Comparison of ENCODE assay signal across 33 cellular contexts in the genomic region with DNA sequence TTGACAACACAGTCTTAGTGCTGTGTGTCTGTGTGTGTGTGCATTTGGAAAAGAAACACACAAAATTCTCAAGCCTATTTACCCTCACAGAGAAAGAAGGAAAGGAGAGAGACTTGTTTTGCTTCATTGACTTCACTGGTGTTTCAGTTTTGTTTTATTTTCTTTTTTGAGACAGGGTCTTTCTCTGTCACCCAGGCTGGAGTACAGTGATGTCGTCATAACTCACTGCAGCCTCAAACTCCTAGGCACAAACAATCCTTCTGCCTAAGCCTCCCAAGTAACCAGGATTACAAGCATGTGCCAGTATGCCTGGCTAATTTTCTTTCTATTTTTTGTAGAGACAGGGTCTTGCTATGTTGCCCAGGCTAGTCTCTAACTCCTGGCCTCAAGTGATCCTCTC.
"Had no signal": no experiment of that assay in that cellular context is flagged by ENCODE, and none has a peak within 500 bp of the region (broad histone marks: within the 10 kb centered on the region; RNA-seq: fewer than 3 reads in every experiment).

No MANE protein-coding gene starts in this region.

- H3K4me2 ChIP-seq: KMS-11 had no signal

- H3K27me3 ChIP-seq: MG63 had no signal

- H3K9me3 ChIP-seq: MG63 had no signal

- H3K27ac ChIP-seq: KMS-11 had no signal

- H3K4me3 ChIP-seq: MG63 had no signal

- DNase-seq: Karpas-422, Kasumi-1, MG63, MM.1S, MV-4-11, NCI-H1048, NCI-H1092, NCI-H1092 treated with DMSO at 0.1 percent for 48 hours, NCI-H1105, NCI-H1105 treated with DMSO at 0.1 percent for 48 hours, NCI-H1417 treated with DMSO at 0.1 percent for 48 hours, NCI-H1436, NCI-H1436 treated with DMSO at 0.1 percent for 48 hours, NCI-H146, NCI-H1694, NCI-H1694 treated with DMSO at 0.1 percent for 48 hours, NCI-H187, NCI-H187 treated with DMSO at 0.1 percent for 48 hours, NCI-H1930, NCI-H2029, NCI-H2029 treated with DMSO at 0.1 percent for 48 hours, NCI-H2081, NCI-H2081 treated with DMSO at 0.1 percent for 48 hours, NCI-H2107, NCI-H2171, NCI-H2171 treated with DMSO at 0.1 percent for 48 hours, NCI-H2227 treated with DMSO at 0.1 percent for 48 hours, NCI-H226, NCI-H345, NCI-H446, NCI-H446 treated with DMSO at 0.1 percent for 48 hours, NCI-H510A had no signal

- H3K36me3 ChIP-seq: MG63 had no signal

- H3K9ac ChIP-seq: KMS-11 had no signal
